In the genomic region with DNA sequence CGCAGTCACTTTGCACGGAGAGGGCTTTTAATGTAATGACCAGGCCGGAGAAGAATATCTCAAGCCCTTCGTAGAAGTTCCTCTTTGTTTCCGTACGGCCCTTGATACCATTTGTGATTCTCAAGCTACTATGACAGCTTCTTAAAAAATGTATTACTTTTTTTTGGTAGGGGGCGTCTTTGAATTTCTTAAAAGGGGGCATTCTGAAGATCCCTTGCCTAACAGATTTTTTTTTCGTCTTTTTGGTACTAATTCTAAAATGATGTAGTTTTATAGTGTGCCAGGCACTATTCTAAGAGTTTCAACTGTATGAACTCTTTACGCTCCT, we compare ENCODE assay signal across 9 cellular contexts.
DNase-seq lines count a peak whose midpoint lies in the region; ATAC-seq and TF ChIP-seq lines count a peak whose summit lies in the region.
"Had no signal": no experiment of that assay in that cellular context is flagged by ENCODE, and none has a peak within 500 bp of the region (broad histone marks: within the 10 kb centered on the region; RNA-seq: fewer than 3 reads in every experiment).

No MANE protein-coding gene starts in this region.

- peak overlapping the region; percentile 94 for H3K27ac Mint-ChIP-seq in mesothelial cell of epicardium

- H3K27ac ChIP-seq in HUES64 (ENCODE audit: low read depth, low read length) (peak overlapping the region; percentile 61; the same call in 1 of the 2 replicates), coronary artery (peak overlapping the region; percentile 88), thoracic aorta (peak overlapping the region; percentile 85 to 89)

- H3K4me3 Mint-ChIP-seq in mesothelial cell of epicardium: peak overlapping the region; percentile 64

- no peak for DNase-seq in coronary artery (ENCODE audit: low spot score)
- DNase-seq in mesothelial cell of epicardium (ENCODE audit: low spot score in 2 of 2, unreplicated experiment in 2 of 2): no peak
- DNase-seq in thoracic aorta (ENCODE audit: low spot score): no peak
- DNase-seq in globus pallidus (ENCODE audit: low spot score): no peak
- DNase-seq: activated T-cell treated with anti-CD3 and anti-CD28 coated beads, Interleukin-2, amount 50 U/mL, for 1 hour; NCI-H1105 had no signal

- peaks cover 41% of the 10 kb centered on the region for H3K9me3 Mint-ChIP-seq in mesothelial cell of epicardium

- H3K4me1 ChIP-seq in HUES64 (ENCODE audit: insufficient read depth, low read length): peaks cover 10% of the 10 kb centered on the region; the same call in 1 of the 2 replicates
- peaks cover 15 to 19% of the 10 kb centered on the region in 2 donors for H3K4me1 ChIP-seq in thoracic aorta (ENCODE audit: control insufficient read depth in 1 of 2, low read depth in 2 of 2)

- peaks cover 27% of the 10 kb centered on the region for H3K4me1 Mint-ChIP-seq in mesothelial cell of epicardium

- H3K9ac ChIP-seq in HUES64 (ENCODE audit: low read depth, low read length): peak overlapping the region; percentile 76

- no peaks in the 10 kb centered on the region for H3K27me3 Mint-ChIP-seq in mesothelial cell of epicardium (ENCODE audit: low read depth)

- TF ChIP-seq CTCF in coronary artery (IDR thresholded peaks at IDR 0.05): no peak
- TF ChIP-seq CTCF in mesothelial cell of epicardium (IDR thresholded peaks at IDR 0.05; ENCODE audit: unreplicated experiment): no peak
- no peak for TF ChIP-seq CTCF in thoracic aorta (IDR thresholded peaks at IDR 0.05)

- H3K36me3 ChIP-seq in HUES64 (ENCODE audit: insufficient read depth, low read length) (no peaks in the 10 kb centered on the region), thoracic aorta (no peaks in the 10 kb centered on the region)

- H3K4me3 ChIP-seq in HUES64 (ENCODE audit: low read length): peak overlapping the region; percentile 44
- peak overlapping the region; percentile 73 for H3K4me3 ChIP-seq in coronary artery
- peak overlapping the region; percentile 69 for H3K4me3 ChIP-seq in thoracic aorta

- WGBS in HUES64: 56% methylated on average over 9 of the region's 9 CpGs

- ATAC-seq in thoracic aorta (ENCODE audit: insufficient number of reproducible peaks, low FRiP score, low read depth) (no peak), HG02973 (IDR thresholded peaks at IDR 0.05; ENCODE audit: unreplicated experiment) (no peak), GM21737 (IDR thresholded peaks at IDR 0.05; ENCODE audit: unreplicated experiment) (no peak)

- H3K36me3 Mint-ChIP-seq in mesothelial cell of epicardium: peaks cover 31% of the 10 kb centered on the region

- 0 out of 2 replicates have a peak, but pooled peaks cover 10% of the 10 kb centered on the region for H3K27me3 ChIP-seq in HUES64 (ENCODE audit: insufficient read depth, low read length)
- no peaks in the 10 kb centered on the region for H3K27me3 ChIP-seq in thoracic aorta (replicated peaks; ENCODE audit: insufficient read depth)

- peaks cover 18% of the 10 kb centered on the region for H3K9me3 ChIP-seq in HUES64 (ENCODE audit: insufficient read depth, low read depth, low read length)
- no peaks in the 10 kb centered on the region for H3K9me3 ChIP-seq in thoracic aorta
